ENCODE assay signal across 20 cellular contexts in the genomic region with DNA sequence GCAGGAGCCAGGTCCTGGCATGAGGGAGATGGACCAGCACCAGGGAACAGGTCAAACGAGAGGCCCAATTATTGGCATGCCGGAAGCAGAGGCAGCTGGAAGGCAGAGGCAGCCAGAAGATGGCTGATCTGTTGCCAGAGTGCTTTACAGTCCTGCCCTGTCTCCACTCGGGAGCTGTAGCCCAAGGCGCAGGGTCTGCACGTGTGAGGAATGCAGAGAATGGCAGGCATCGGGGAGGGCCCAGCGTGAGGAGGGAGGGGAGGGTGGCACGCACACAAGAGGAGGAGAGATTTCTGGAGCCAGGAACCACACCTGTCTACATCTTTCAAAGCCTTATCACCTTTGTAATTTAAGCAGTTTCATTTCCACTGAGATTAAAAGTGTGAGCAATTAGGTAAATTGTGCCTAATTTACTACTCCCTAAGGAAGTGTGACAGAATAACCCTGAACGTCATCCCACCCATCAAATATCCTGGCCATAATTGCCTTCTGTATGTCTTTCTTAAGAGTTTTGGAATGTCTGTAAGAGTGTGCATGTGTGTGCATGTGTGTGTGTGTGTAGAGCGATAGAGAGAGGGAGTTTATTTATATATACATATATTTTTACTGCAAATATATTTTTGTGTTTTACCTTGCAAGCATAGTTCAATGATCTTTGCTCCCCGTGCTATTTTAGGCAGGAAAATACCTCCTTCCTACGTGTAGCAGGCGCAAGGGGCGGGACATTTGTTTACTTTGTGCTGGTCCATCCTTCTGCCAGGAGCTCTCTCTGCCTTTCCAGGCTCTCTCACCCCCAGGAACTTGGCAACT.
DNase-seq lines count a peak whose midpoint lies in the region; ATAC-seq, FAIRE-seq and TF ChIP-seq lines count a peak whose summit lies in the region.
"Had no signal": no experiment of that assay in that cellular context is flagged by ENCODE, and none has a peak within 500 bp of the region (broad histone marks: within the 10 kb centered on the region; RNA-seq: fewer than 3 reads in every experiment).

No MANE protein-coding gene starts in this region.

- no peaks in the 10 kb centered on the region for H3K79me2 ChIP-seq in OCI-LY7 (ENCODE audit: insufficient read depth, low read depth, low read length)

- 50 to 55% methylated on average over 14 of the region's 14 CpGs for WGBS in pancreas, 2 donors

- H3K36me3 ChIP-seq in GM06990 (ENCODE audit: control insufficient read depth, insufficient read depth, low read length), result no peaks in the 10 kb centered on the region
- H3K36me3 ChIP-seq in OCI-LY7 (ENCODE audit: insufficient read depth, low read length), result no peaks in the 10 kb centered on the region
- H3K36me3 ChIP-seq in pancreas, result no peaks in the 10 kb centered on the region
- no peaks in the 10 kb centered on the region for H3K36me3 ChIP-seq in vagina
- H3K36me3 ChIP-seq: gastrocnemius medialis, right atrium auricular region had no signal

- H3K9me2 ChIP-seq in OCI-LY7 (ENCODE audit: insufficient read depth, low read length), result no peaks in the 10 kb centered on the region

- TF ChIP-seq POLR2A in vagina (IDR thresholded peaks at IDR 0.05), result no peak

- ATAC-seq in pancreas, result peak in 3 of 4 donors; percentile 13 to 35 (median 26)
- ATAC-seq in GM19397 (IDR thresholded peaks at IDR 0.05; ENCODE audit: unreplicated experiment), result no peak
- ATAC-seq in Right ventricle myocardium inferior, result no peak
- ATAC-seq in HG02981 (IDR thresholded peaks at IDR 0.05; ENCODE audit: unreplicated experiment), result no peak
- ATAC-seq: gastrocnemius medialis had no signal

- H3K27ac ChIP-seq in OCI-LY7 (ENCODE audit: low read depth, low read length, poor library complexity, severe bottlenecking), result no peak overlapping the region
- H3K27ac ChIP-seq in pancreas, result no peak overlapping the region
- H3K27ac ChIP-seq in vagina, result no peak overlapping the region
- H3K27ac ChIP-seq: gastrocnemius medialis, HL-60, right atrium auricular region had no signal

- H3K4me1 ChIP-seq in OCI-LY7 (ENCODE audit: insufficient read depth, low read length, poor library complexity, severe bottlenecking) (no peaks in the 10 kb centered on the region), pancreas (peaks cover 0 to 5% (median 0%) of the 10 kb centered on the region in 3 donors), vagina (peaks cover 37% of the 10 kb centered on the region)
- H3K4me1 ChIP-seq: right atrium auricular region had no signal

- H3K9me3 ChIP-seq in OCI-LY7 (ENCODE audit: low read length) (no peaks in the 10 kb centered on the region), pancreas (no peaks in the 10 kb centered on the region), vagina (no peaks in the 10 kb centered on the region)
- H3K9me3 ChIP-seq: gastrocnemius medialis, right atrium auricular region had no signal

- intact Hi-C loops in OCI-LY7 (cut with micrococcal nuclease; ENCODE audit: unreplicated experiment) (no loop called here), pancreas (cut with DNase I) (loop anchor here in 1 of 3 donors (10.0 kb wide), 1 partner anchor 109 kb away; no protein-coding TSS in a partner anchor), vagina (cut with DNase I) (no loop called here), Right ventricle myocardium inferior (cut with DNase I) (no loop called here)

- no peaks in the 10 kb centered on the region for H3K27me3 ChIP-seq in GM06990 (replicated peaks; ENCODE audit: control insufficient read depth, insufficient read depth, low read length)
- no peaks in the 10 kb centered on the region for H3K27me3 ChIP-seq in pancreas
- H3K27me3 ChIP-seq in vagina, result no peaks in the 10 kb centered on the region
- H3K27me3 ChIP-seq: gastrocnemius medialis, right atrium auricular region had no signal

- H3K4me3 ChIP-seq in GM06990 (replicated peaks; ENCODE audit: low read depth, low read length) (no peak overlapping the region), OCI-LY7 (ENCODE audit: low read depth, low read length, poor library complexity, severe bottlenecking) (no peak overlapping the region), pancreas (no peak overlapping the region), vagina (no peak overlapping the region)
- H3K4me3 ChIP-seq: gastrocnemius medialis, right atrium auricular region had no signal

- H4K20me1 ChIP-seq in OCI-LY7 (ENCODE audit: insufficient read depth, low read length), result no peaks in the 10 kb centered on the region

- POLR2A ChIA-PET in OCI-LY7 (lab: Charles Lee), result interaction anchor here (0.8 kb wide), 1 partner anchor 97 kb away, joined by 4 read pairs; no protein-coding TSS in a partner anchor

- CTCF ChIA-PET in OCI-LY7 (lab: Charles Lee; ENCODE audit: unreplicated experiment), result interaction anchor here (3.4 kb wide), 1 partner anchor 204 kb away, joined by 10 read pairs; no protein-coding TSS in a partner anchor

- TF ChIP-seq CTCF in GM06990 (IDR thresholded peaks at IDR 0.05; ENCODE audit: insufficient read depth, low read length, poor library complexity, severe bottlenecking), result no peak
- TF ChIP-seq CTCF in OCI-LY7 (conservative IDR thresholded peaks at IDR 0.05; ENCODE audit: low read length), result no peak
- TF ChIP-seq CTCF in pancreas (IDR thresholded peaks at IDR 0.05), result no peak
- TF ChIP-seq CTCF in vagina (IDR thresholded peaks at IDR 0.05), result no peak

- H2AFZ ChIP-seq in OCI-LY7 (ENCODE audit: low read length), result peak overlapping the region; percentile 51; the same call in 1 of the 2 replicates

- DNase-seq in GM06990 (ENCODE audit: extremely low read depth, insufficient read length) (peak; percentile 6), OCI-LY7 (ENCODE audit: low spot score) (no peak), islet precursor cell (peak; percentile 93), pancreas (no peak), vagina (ENCODE audit: extremely low spot score in 2 of 2) (no peak), Right ventricle myocardium inferior (ENCODE audit: missing footprints) (no peak)
- DNase-seq: activated CD4-positive, CD25-positive, alpha-beta regulatory T cell; activated effector memory CD4-positive, alpha-beta T cell treated with Interleukin-2 at 50 U/mL for 16 hours; AML-193; amniotic stem cell; cerebellar nuclear complex; gastrocnemius medialis; KBM-7; mesenchymal stem cell; NCI-H2171; T-helper 1 cell had no signal

- no peak overlapping the region for H3K4me2 ChIP-seq in OCI-LY7 (ENCODE audit: low read length)

- FAIRE-seq in pancreas (lab: Jason Lieb, UNC), result no peak

- BruUV-seq in OCI-LY7 (replicated peaks; lab: Mats Ljungman, UMichigan), result no TSS peak

Comparison
In these comparisons a context has a peak if more than half of its experiments do, and no peak if none do; other contexts are left out.
1. DNase-seq: peak in GM06990 (single experiment) and islet precursor cell (single experiment); none in OCI-LY7 (single experiment), pancreas (0 of 6), vagina (0 of 2) and Right ventricle myocardium inferior (single experiment).
2. ATAC-seq: peak in pancreas (3 of 4); none in GM19397 (single experiment), Right ventricle myocardium inferior (single experiment) and HG02981 (single experiment).